In the genomic region with DNA sequence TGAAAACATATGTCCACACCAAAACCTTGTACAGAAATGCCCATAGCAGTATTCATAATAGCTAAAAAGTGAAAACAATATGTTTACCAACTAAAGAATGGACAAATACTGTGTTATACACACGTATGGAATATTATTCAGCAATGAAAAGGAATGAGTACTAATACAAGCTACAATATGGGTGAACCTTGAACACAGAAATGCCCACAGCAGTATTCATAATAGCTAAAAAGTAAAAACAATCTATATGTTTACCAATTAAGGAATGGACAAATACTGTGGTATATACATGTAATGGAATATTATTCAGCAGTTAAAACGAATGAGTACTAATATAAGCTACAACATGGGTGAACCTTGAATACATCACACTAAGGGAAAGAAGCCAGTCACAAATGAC, we compare ENCODE assay signal across 19 cellular contexts. TPM values are rescaled to one million over a fixed set of nuclear protein-coding genes. Genes with fewer than 3 reads are reported as not detected.
DNase-seq lines count a peak whose midpoint lies in the region; ATAC-seq and TF ChIP-seq lines count a peak whose summit lies in the region.
"Had no signal": no experiment of that assay in that cellular context is flagged by ENCODE, and none has a peak within 500 bp of the region (broad histone marks: within the 10 kb centered on the region; RNA-seq: fewer than 3 reads in every experiment).

No MANE protein-coding gene starts in this region.

- POLR2A ChIA-PET in activated CD8-positive, alpha-beta T cell treated with anti-CD3 and anti-CD28 coated beads, Interleukin-2, amount 10 ng/mL, durations not matched to agents 7 days and 5 days (lab: Charles Lee): no interaction called here
- POLR2A ChIA-PET in activated CD8-positive, alpha-beta T cell treated with anti-CD3 and anti-CD28 coated beads for 36 hours (lab: Charles Lee): interaction anchor here (0.8 kb wide), 1 partner anchor 11 kb away, joined by 3 read pairs; no protein-coding TSS in a partner anchor

- H3K9me3 Mint-ChIP-seq in activated CD8-positive, alpha-beta T cell treated with anti-CD3 and anti-CD28 coated beads, Interleukin-2, amount 10 ng/mL, durations not matched to agents 7 days and 5 days (ENCODE audit: insufficient read depth): no peaks in the 10 kb centered on the region
- H3K9me3 Mint-ChIP-seq in activated CD8-positive, alpha-beta T cell treated with anti-CD3 and anti-CD28 coated beads for 36 hours: no peaks in the 10 kb centered on the region
- H3K9me3 Mint-ChIP-seq in central memory CD8-positive, alpha-beta T cell: no peaks in the 10 kb centered on the region
- H3K9me3 Mint-ChIP-seq: CD14-positive monocyte had no signal

- H3F3A ChIP-seq in MM.1S (ENCODE audit: insufficient read depth, low read length): peaks cover 15% of the 10 kb centered on the region

- H3K9me2 ChIP-seq in MM.1S (replicated peaks; ENCODE audit: insufficient read depth, low read length): no peaks in the 10 kb centered on the region

- H3K36me3 ChIP-seq in MM.1S (replicated peaks; ENCODE audit: insufficient read depth, low read length) (peaks cover 15% of the 10 kb centered on the region), osteoblast (ENCODE audit: insufficient read depth, low read length) (peaks cover 17% of the 10 kb centered on the region)
- H3K36me3 ChIP-seq: gastrocnemius medialis had no signal

- H3K27ac ChIP-seq in MM.1S (ENCODE audit: low read length) (no peak overlapping the region), osteoblast (ENCODE audit: low read depth, low read length) (peak overlapping the region; percentile 97)
- H3K27ac ChIP-seq: gastrocnemius medialis, VCaP had no signal

- peaks cover 49% of the 10 kb centered on the region for H3K36me3 Mint-ChIP-seq in activated CD8-positive, alpha-beta T cell treated with anti-CD3 and anti-CD28 coated beads, Interleukin-2, amount 10 ng/mL, durations not matched to agents 7 days and 5 days (ENCODE audit: low read depth)
- peaks cover 46% of the 10 kb centered on the region for H3K36me3 Mint-ChIP-seq in activated CD8-positive, alpha-beta T cell treated with anti-CD3 and anti-CD28 coated beads for 36 hours (ENCODE audit: low read depth)
- peaks cover 13% of the 10 kb centered on the region for H3K36me3 Mint-ChIP-seq in central memory CD8-positive, alpha-beta T cell (ENCODE audit: insufficient read depth)

- no peak overlapping the region for H3K9ac ChIP-seq in MM.1S (ENCODE audit: low read length)

- H3K4me2 ChIP-seq in MM.1S (ENCODE audit: low read depth, low read length) (peak overlapping the region; percentile 87; the same call in 1 of the 2 replicates), osteoblast (ENCODE audit: insufficient read depth, low read length) (peak overlapping the region; percentile 94)

- intact Hi-C loops in activated CD8-positive, alpha-beta T cell treated with anti-CD3 and anti-CD28 coated beads for 36 hours (cut with micrococcal nuclease): loop anchor here (10.0 kb wide), 1 partner anchor 175 kb away; no protein-coding TSS in a partner anchor

- peaks cover 6% of the 10 kb centered on the region for H3K4me1 ChIP-seq in MM.1S (ENCODE audit: low read length)
- peaks cover 26% of the 10 kb centered on the region for H3K4me1 ChIP-seq in osteoblast (ENCODE audit: insufficient read depth, low read length)

- no peaks in the 10 kb centered on the region for H3K27me3 Mint-ChIP-seq in activated CD8-positive, alpha-beta T cell treated with anti-CD3 and anti-CD28 coated beads, Interleukin-2, amount 10 ng/mL, durations not matched to agents 7 days and 5 days (ENCODE audit: low read depth)
- H3K27me3 Mint-ChIP-seq in activated CD8-positive, alpha-beta T cell treated with anti-CD3 and anti-CD28 coated beads for 36 hours: no peaks in the 10 kb centered on the region
- H3K27me3 Mint-ChIP-seq in central memory CD8-positive, alpha-beta T cell: no peaks in the 10 kb centered on the region

- H4K20me1 ChIP-seq in MM.1S (ENCODE audit: insufficient read depth, low read length): peaks cover 28% of the 10 kb centered on the region
- H4K20me1 ChIP-seq in osteoblast (ENCODE audit: insufficient read depth, low read length): no peaks in the 10 kb centered on the region

- H3K9me3 ChIP-seq in MM.1S (replicated peaks; ENCODE audit: insufficient read depth, low read length): no peaks in the 10 kb centered on the region
- no peaks in the 10 kb centered on the region for H3K9me3 ChIP-seq in osteoblast (ENCODE audit: low read depth, low read length)
- H3K9me3 ChIP-seq: gastrocnemius medialis had no signal

- H2AFZ ChIP-seq in MM.1S (ENCODE audit: low read length) (no peak overlapping the region), osteoblast (ENCODE audit: low read length) (no peak overlapping the region)

- no peaks in the 10 kb centered on the region for H3K27me3 ChIP-seq in MM.1S (replicated peaks; ENCODE audit: insufficient read depth, low read length)
- H3K27me3 ChIP-seq in osteoblast (ENCODE audit: insufficient read depth, low read length): no peaks in the 10 kb centered on the region

- no peak overlapping the region for H3K27ac Mint-ChIP-seq in activated CD8-positive, alpha-beta T cell treated with anti-CD3 and anti-CD28 coated beads, Interleukin-2, amount 10 ng/mL, durations not matched to agents 7 days and 5 days
- no peak overlapping the region for H3K27ac Mint-ChIP-seq in activated CD8-positive, alpha-beta T cell treated with anti-CD3 and anti-CD28 coated beads for 36 hours
- peak overlapping the region; percentile 46 for H3K27ac Mint-ChIP-seq in central memory CD8-positive, alpha-beta T cell (ENCODE audit: low read depth)
- H3K27ac Mint-ChIP-seq: CD14-positive monocyte had no signal

- H3K4me3 ChIP-seq in MM.1S (ENCODE audit: low read length) (no peak overlapping the region), osteoblast (ENCODE audit: insufficient read depth, low read length) (no peak overlapping the region)
- H3K4me3 ChIP-seq: gastrocnemius medialis had no signal

- CTCF ChIA-PET in activated CD8-positive, alpha-beta T cell treated with anti-CD3 and anti-CD28 coated beads, Interleukin-2, amount 10 ng/mL, durations not matched to agents 7 days and 5 days (lab: Charles Lee): interaction anchor here (0.8 to 1.8 kb wide), 3 partner anchors 24 to 222 kb away, joined by 4 to 8 read pairs (median 4); no protein-coding TSS in a partner anchor
- CTCF ChIA-PET in activated CD8-positive, alpha-beta T cell treated with anti-CD3 and anti-CD28 coated beads for 36 hours (lab: Charles Lee): interaction anchor here (0.7 to 1.2 kb wide), 2 partner anchors 8 to 11 kb away, joined by 4 read pairs; no protein-coding TSS in a partner anchor

- peak overlapping the region; percentile 93 for H3K4me3 Mint-ChIP-seq in activated CD8-positive, alpha-beta T cell treated with anti-CD3 and anti-CD28 coated beads, Interleukin-2, amount 10 ng/mL, durations not matched to agents 7 days and 5 days
- H3K4me3 Mint-ChIP-seq in activated CD8-positive, alpha-beta T cell treated with anti-CD3 and anti-CD28 coated beads for 36 hours: no peak overlapping the region
- H3K4me3 Mint-ChIP-seq in central memory CD8-positive, alpha-beta T cell: peak overlapping the region; percentile 4
- H3K4me3 Mint-ChIP-seq: CD14-positive monocyte had no signal

- TF ChIP-seq CTCF in activated CD8-positive, alpha-beta T cell treated with anti-CD3 and anti-CD28 coated beads for 36 hours (IDR thresholded peaks at IDR 0.05): no peak
- TF ChIP-seq CTCF in MM.1S (IDR thresholded peaks at IDR 0.05; ENCODE audit: low read length): no peak
- no peak for TF ChIP-seq CTCF in osteoblast (IDR thresholded peaks at IDR 0.05; ENCODE audit: extremely low read depth, low read depth, low read length)

- H3K79me2 ChIP-seq in MM.1S (ENCODE audit: low read length) (peaks cover 79% of the 10 kb centered on the region), osteoblast (ENCODE audit: insufficient read depth, low read length) (peaks cover 67% of the 10 kb centered on the region)

- no peak for DNase-seq in activated CD8-positive, alpha-beta T cell treated with anti-CD3 and anti-CD28 coated beads, Interleukin-2, amount 10 ng/mL, durations not matched to agents 7 days and 5 days
- DNase-seq in activated CD8-positive, alpha-beta T cell treated with anti-CD3 and anti-CD28 coated beads for 36 hours: no peak
- DNase-seq in MM.1S: no peak
- no peak for DNase-seq in central memory CD8-positive, alpha-beta T cell (ENCODE audit: low spot score in 2 of 2)
- no peak for DNase-seq in osteoblast (ENCODE audit: insufficient read length, low spot score, missing footprints)
- DNase-seq in KG1 (lab: John Stamatoyannopoulos, UW): no peak
- no peak for DNase-seq in DMS153 (lab: John Stamatoyannopoulos, UW)
- DNase-seq in nucleus accumbens (lab: John Stamatoyannopoulos, UW): no peak
- DNase-seq: cortex of kidney; DMS79 treated with DMSO at 0.1 percent for 48 hours; gastrocnemius medialis; H7; IMR-90; NCI-H1930; RPMI8226; stimulated activated naive CD4-positive, alpha-beta T cell had no signal

- peaks cover 53% of the 10 kb centered on the region for H3K4me1 Mint-ChIP-seq in activated CD8-positive, alpha-beta T cell treated with anti-CD3 and anti-CD28 coated beads, Interleukin-2, amount 10 ng/mL, durations not matched to agents 7 days and 5 days (ENCODE audit: low read depth)
- peaks cover 31% of the 10 kb centered on the region for H3K4me1 Mint-ChIP-seq in activated CD8-positive, alpha-beta T cell treated with anti-CD3 and anti-CD28 coated beads for 36 hours (ENCODE audit: low read depth)
- peaks cover 25% of the 10 kb centered on the region for H3K4me1 Mint-ChIP-seq in central memory CD8-positive, alpha-beta T cell

- ATAC-seq in activated CD8-positive, alpha-beta T cell treated with anti-CD3 and anti-CD28 coated beads, Interleukin-2, amount 10 ng/mL, durations not matched to agents 7 days and 5 days: no peak
- ATAC-seq in activated CD8-positive, alpha-beta T cell treated with anti-CD3 and anti-CD28 coated beads for 36 hours: no peak
- ATAC-seq in central memory CD8-positive, alpha-beta T cell (replicated peaks; ENCODE audit: extremely low read depth, poor library complexity, severe bottlenecking): no peak
- ATAC-seq: gastrocnemius medialis, sciatic nerve had no signal

RNA-seq across cellular contexts. Expression of gene BTG3, which starts 3.0 kb away (rescaled TPM):
- total RNA-seq in activated CD8-positive, alpha-beta T cell treated with anti-CD3 and anti-CD28 coated beads, Interleukin-2, amount 10 ng/mL, durations not matched to agents 7 days and 5 days: 10 to 100 TPM; 40.7 to 43.3 TPM
- 10 to 100 TPM; 38.8 to 38.9 TPM for total RNA-seq in activated CD8-positive, alpha-beta T cell treated with anti-CD3 and anti-CD28 coated beads for 36 hours
- total RNA-seq in osteoblast: 22.1 and 22.4 TPM in 2 replicates
